ENCODE assay signal across 8 cellular contexts in genomic region chr7:48090095-48090805, GRCh38. TPM values are rescaled to one million over a fixed set of nuclear protein-coding genes. Genes with fewer than 3 reads are reported as not detected.
DNase-seq lines count a peak whose midpoint lies in the region; ATAC-seq and TF ChIP-seq lines count a peak whose summit lies in the region.

No MANE protein-coding gene starts in this region.

- ATAC-seq in GM18511 (IDR thresholded peaks at IDR 0.05; ENCODE audit: unreplicated experiment) = no peak
- ATAC-seq in omental fat pad (ENCODE audit: low FRiP score) = no peak

- peak overlapping the region; percentile 100 for H3K27ac ChIP-seq in SJSA1

- peaks cover 3% of the 10 kb centered on the region for H3K9me3 ChIP-seq in SJSA1 (replicated peaks)

- peaks cover 12% of the 10 kb centered on the region for H3K36me3 Mint-ChIP-seq in osteocyte (ENCODE audit: unreplicated experiment)

- no peaks in the 10 kb centered on the region for H3K27me3 Mint-ChIP-seq in osteocyte (ENCODE audit: unreplicated experiment)

- H3K36me3 ChIP-seq in SJSA1 = peaks cover 59% of the 10 kb centered on the region

- DNase-seq in COLO668 (lab: John Stamatoyannopoulos, UW; ENCODE audit: unreplicated experiment) = peak; percentile 31
- DNase-seq in SJSA1 (ENCODE audit: low read depth in 1 of 2, low spot score in 2 of 2) = peak in 1 of 2 experiments; percentile 49
- DNase-seq in foreskin fibroblast = peak; percentile 35 to 39
- DNase-seq in osteocyte (ENCODE audit: extremely low spot score, unreplicated experiment) = peak; percentile 83
- DNase-seq in DMS114 treated with DMSO at 0.1 percent for 48 hours (lab: John Stamatoyannopoulos, UW; ENCODE audit: unreplicated experiment) = no peak
- DNase-seq in omental fat pad (ENCODE audit: low spot score) = no peak
- no peak for DNase-seq in activated CD4-positive, alpha-beta T cell treated with anti-CD3 and anti-CD28 coated beads for 4 hours

- H3K4me1 ChIP-seq in SJSA1 (replicated peaks) = peaks cover 94% of the 10 kb centered on the region

- H3K4me3 ChIP-seq in SJSA1 (peak overlapping the region; percentile 93), foreskin fibroblast (ENCODE audit: low read depth in 1 of 2, low read length in 2 of 2) (peak overlapping the region; percentile 78 to 81)

- H3K4me1 Mint-ChIP-seq in osteocyte (ENCODE audit: unreplicated experiment) = peaks cover 78% of the 10 kb centered on the region

- TF ChIP-seq CTCF in foreskin fibroblast (IDR thresholded peaks at IDR 0.05; ENCODE audit: low read depth, low read length) = no peak
- no peak for TF ChIP-seq CTCF in osteocyte (IDR thresholded peaks at IDR 0.05)
- no peak for TF ChIP-seq CTCF in omental fat pad (IDR thresholded peaks at IDR 0.05)

- peak overlapping the region; percentile 57 for H3K27ac Mint-ChIP-seq in osteocyte (ENCODE audit: unreplicated experiment)

- no peaks in the 10 kb centered on the region for H3K27me3 ChIP-seq in SJSA1 (replicated peaks)

- peak overlapping the region; percentile 80 for H3K4me3 Mint-ChIP-seq in osteocyte (ENCODE audit: unreplicated experiment)

- no peaks in the 10 kb centered on the region for H3K9me3 Mint-ChIP-seq in osteocyte (ENCODE audit: unreplicated experiment)

RNA-seq across cellular contexts. Expression of gene UPP1, which starts 1.2 kb away (rescaled TPM):
- total RNA-seq in SJSA1 (2014; rRNA removed; shearing (Covaris generic)) = 39.8 and 60.4 TPM in 2 replicates
- total RNA-seq in osteocyte (26.8 and 27.3 TPM in 2 replicates), omental fat pad (100 to 1,000 TPM in 1 of 4 donors, 10 to 100 TPM in 3; 26.1 to 114 (median 32.6) TPM)

RNA-seq across cellular contexts. Expression of gene C7orf57, which starts 54.9 kb away (rescaled TPM):
- 0.34 and 3.8 TPM in 2 replicates for total RNA-seq in SJSA1 (2014; rRNA removed; shearing (Covaris generic))
- total RNA-seq in osteocyte (not detected in 2 replicates), omental fat pad (under 1 TPM in 1 of 4 donors, not detected in 3; 0.24 TPM)

Comparison
In these comparisons a context has a peak if more than half of its experiments do, and no peak if none do; other contexts are left out.
1. DNase-seq: peak in COLO668 (single experiment), foreskin fibroblast (2 of 2) and osteocyte (single experiment); none in DMS114 treated with DMSO at 0.1 percent for 48 hours (single experiment), omental fat pad (single experiment) and activated CD4-positive, alpha-beta T cell treated with anti-CD3 and anti-CD28 coated beads for 4 hours (0 of 2).